Comparison of ENCODE assay signal across 1 cellular context in genomic region chr15:42920281-42921048, GRCh38.
A peak's percentile ranks its signal among the peaks of the same experiment; 100 is the strongest.
TF ChIP-seq lines count a peak whose summit lies in the region.

TSS of gene TTBK2 (minus strand) at chr15:42920778. CDS start at chr15:42878617, 42,161 bp downstream.

TF ChIP-seq in HepG2, 621 proteins besides CTCF, POLR2A, EP300 and RAD21 (continued from another document and continues in another):
- TF ChIP-seq ARID3A (IDR thresholded peaks at IDR 0.05; ENCODE audit: low read depth, low read length) (0 out of 2 replicates have a peak, but pooled peaks have one; percentile 16), ZNF383 (CRISPR knock-in tag; IDR thresholded peaks at IDR 0.05; ENCODE audit: borderline replicate concordance) (0 out of 2 replicates have a peak, but pooled peaks have one; percentile 38), ZNF513 (CRISPR knock-in tag; conservative IDR thresholded peaks at IDR 0.05) (no peak), FOXA1 (IDR thresholded peaks at IDR 0.05) (no peak), FOXA1 (CRISPR knock-in tag; IDR thresholded peaks at IDR 0.05) (no peak), ASH2L (IDR thresholded peaks at IDR 0.05; ENCODE audit: insufficient read length, low read depth, low read length) (peak; percentile 89), MIXL1 (CRISPR knock-in tag; IDR thresholded peaks at IDR 0.05) (0 out of 2 replicates have a peak, but pooled peaks have one; percentile 24), ZNF337 (CRISPR knock-in tag; IDR thresholded peaks at IDR 0.05; ENCODE audit: borderline replicate concordance, low read depth) (no peak), CBX2 (IDR thresholded peaks at IDR 0.05; ENCODE audit: low read depth, low read length) (0 out of 2 replicates have a peak, but pooled peaks have one; percentile 3), CBX2 (CRISPR knock-in tag; IDR thresholded peaks at IDR 0.05; ENCODE audit: low read depth) (no peak), XRCC5 (optimal IDR thresholded peaks at IDR 0.05; ENCODE audit: low read length) (peak; percentile 83), SUZ12 (IDR thresholded peaks at IDR 0.05; ENCODE audit: low read depth, low read length) (no peak), ZNF577 (CRISPR knock-in tag; IDR thresholded peaks at IDR 0.05; ENCODE audit: borderline replicate concordance, low read depth) (no peak), CREB3 (CRISPR knock-in tag; IDR thresholded peaks at IDR 0.05) (no peak), XBP1 (CRISPR knock-in tag; IDR thresholded peaks at IDR 0.05) (no peak), SYNCRIP (IDR thresholded peaks at IDR 0.05; ENCODE audit: insufficient read depth, low read depth, low read length) (no peak), MIER3 (CRISPR knock-in tag; IDR thresholded peaks at IDR 0.05; ENCODE audit: borderline replicate concordance) (peak; percentile 32; the same call in 1 of the 2 replicates), AGO2 (optimal IDR thresholded peaks at IDR 0.05; ENCODE audit: low read depth, low read length) (peak; percentile 43), SMAD3 (CRISPR knock-in tag; IDR thresholded peaks at IDR 0.05) (peak; percentile 59; the same call in 1 of the 2 replicates), CREBL2 (CRISPR knock-in tag; IDR thresholded peaks at IDR 0.05; ENCODE audit: borderline replicate concordance) (no peak), NKX3-1 (CRISPR knock-in tag; IDR thresholded peaks at IDR 0.05) (0 out of 2 replicates have a peak, but pooled peaks have one; percentile 39), ZIK1 (CRISPR knock-in tag; IDR thresholded peaks at IDR 0.05; ENCODE audit: borderline replicate concordance, low read depth) (no peak), ZNF326 (CRISPR knock-in tag; IDR thresholded peaks at IDR 0.05; ENCODE audit: borderline replicate concordance) (no peak), MAF1 (CRISPR knock-in tag; IDR thresholded peaks at IDR 0.05; ENCODE audit: borderline replicate concordance) (no peak), PRPF4 (IDR thresholded peaks at IDR 0.05; ENCODE audit: low read depth, low read length, poor library complexity, severe bottlenecking) (no peak), ZNF576 (CRISPR knock-in tag; IDR thresholded peaks at IDR 0.05) (no peak), ZNF597 (CRISPR knock-in tag; IDR thresholded peaks at IDR 0.05) (no peak), MED8 (CRISPR knock-in tag; IDR thresholded peaks at IDR 0.05; ENCODE audit: insufficient replicate concordance) (no peak), ZMAT5 (CRISPR knock-in tag; IDR thresholded peaks at IDR 0.05; ENCODE audit: borderline replicate concordance, low read depth) (no peak), NFKB2 (CRISPR knock-in tag; IDR thresholded peaks at IDR 0.05; ENCODE audit: borderline replicate concordance) (peak; percentile 47; the same call in 1 of the 2 replicates), HBP1 (CRISPR knock-in tag; IDR thresholded peaks at IDR 0.05; ENCODE audit: low read depth) (peak; percentile 83; the same call in 1 of the 2 replicates), ZBTB2 (CRISPR knock-in tag; IDR thresholded peaks at IDR 0.05; ENCODE audit: low read depth) (peak; percentile 98), ZNF644 (CRISPR knock-in tag; IDR thresholded peaks at IDR 0.05; ENCODE audit: low read depth) (no peak), ZNF75D (CRISPR knock-in tag; IDR thresholded peaks at IDR 0.05; ENCODE audit: borderline replicate concordance) (no peak), HNF4A (CRISPR knock-in tag; IDR thresholded peaks at IDR 0.05) (peak; percentile 21; the same call in 1 of the 2 replicates), CSRNP2 (CRISPR knock-in tag; conservative IDR thresholded peaks at IDR 0.05; ENCODE audit: low read depth) (no peak), AFF4 (CRISPR knock-in tag; IDR thresholded peaks at IDR 0.05) (no peak), KDM2A (CRISPR knock-in tag; IDR thresholded peaks at IDR 0.05; ENCODE audit: borderline replicate concordance, low read depth) (0 out of 2 replicates have a peak, but pooled peaks have one; percentile 56), ZNF329 (CRISPR knock-in tag; IDR thresholded peaks at IDR 0.05; ENCODE audit: low read depth) (no peak), ZBTB3 (CRISPR knock-in tag; IDR thresholded peaks at IDR 0.05; ENCODE audit: borderline replicate concordance, low read depth) (no peak), MXD4 (CRISPR knock-in tag; IDR thresholded peaks at IDR 0.05) (no peak), MTA3 (CRISPR knock-in tag; IDR thresholded peaks at IDR 0.05) (no peak), ZBED4 (CRISPR knock-in tag; IDR thresholded peaks at IDR 0.05; ENCODE audit: borderline replicate concordance) (peak; percentile 64; the same call in 1 of the 2 replicates)
